In genomic region chr2:190088917-190089316, GRCh38 we compare ENCODE assay signal across 8 cellular contexts. TPM values are rescaled to one million over a fixed set of nuclear protein-coding genes. Genes with fewer than 3 reads are reported as not detected.
A peak's percentile ranks its signal among the peaks of the same experiment; 100 is the strongest.
DNase-seq lines count a peak whose midpoint lies in the region; FAIRE-seq and TF ChIP-seq lines count a peak whose summit lies in the region.

No MANE protein-coding gene starts in this region.

- H3K9ac ChIP-seq in Loucy (ENCODE audit: low read depth, low read length, poor library complexity, severe bottlenecking) (no peak overlapping the region), keratinocyte (ENCODE audit: control insufficient read depth, extremely low read depth, insufficient read depth, low read length) (no peak overlapping the region)

- H3K27me3 ChIP-seq in Loucy (ENCODE audit: insufficient read depth, low read length, poor library complexity, severe bottlenecking) = no peaks in the 10 kb centered on the region
- H3K27me3 ChIP-seq in SJCRH30 = no peaks in the 10 kb centered on the region
- no peaks in the 10 kb centered on the region for H3K27me3 ChIP-seq in keratinocyte (ENCODE audit: control insufficient read depth, extremely low read depth, insufficient read depth, low read length)

- H3K9me3 ChIP-seq in Loucy (ENCODE audit: insufficient read depth, low read depth, low read length) (no peaks in the 10 kb centered on the region), SJCRH30 (replicated peaks) (no peaks in the 10 kb centered on the region), keratinocyte (ENCODE audit: control insufficient read depth, low read depth, low read length) (no peaks in the 10 kb centered on the region)

- no peaks in the 10 kb centered on the region for H3K79me2 ChIP-seq in Loucy (ENCODE audit: insufficient read depth, low read length)
- H3K79me2 ChIP-seq in keratinocyte (ENCODE audit: control insufficient read depth, insufficient read depth, low read length) = no peaks in the 10 kb centered on the region

- H3K4me1 ChIP-seq in Loucy (ENCODE audit: insufficient read depth, low read length, poor library complexity, severe bottlenecking) (no peaks in the 10 kb centered on the region), SJCRH30 (peaks cover 5% of the 10 kb centered on the region; the same call in 1 of the 2 replicates), keratinocyte (ENCODE audit: control insufficient read depth, extremely low read depth, insufficient read depth, low read length) (no peaks in the 10 kb centered on the region)

- no peaks in the 10 kb centered on the region for H3K9me1 ChIP-seq in keratinocyte (ENCODE audit: control insufficient read depth, extremely low read depth, insufficient read depth, low read length)

- H3K4me3 ChIP-seq in Loucy (ENCODE audit: low read length, poor library complexity, severe bottlenecking) (no peak overlapping the region), SJCRH30 (no peak overlapping the region), keratinocyte (ENCODE audit: control insufficient read depth in 2 of 3, extremely low read depth in 1 of 3, insufficient read depth in 2 of 3, low read depth in 1 of 3, low read length in 3 of 3) (no peak overlapping the region)

- peak; percentile 70 for FAIRE-seq in keratinocyte (lab: Jason Lieb, UNC)

- H3K4me2 ChIP-seq in Loucy (ENCODE audit: low read depth, low read length, poor library complexity, severe bottlenecking) = no peak overlapping the region
- no peak overlapping the region for H3K4me2 ChIP-seq in keratinocyte (ENCODE audit: control insufficient read depth, extremely low read depth, insufficient read depth, low read depth, low read length)

- H3F3A ChIP-seq in Loucy (ENCODE audit: low read depth) = no peaks in the 10 kb centered on the region

- TF ChIP-seq CTCF in GM20000 (IDR thresholded peaks at IDR 0.05; ENCODE audit: extremely low read depth, missing control alignments) (no peak), Loucy (conservative IDR thresholded peaks at IDR 0.05; ENCODE audit: low read length) (peak; percentile 86), keratinocyte (optimal IDR thresholded peaks at IDR 0.05 in 1 of 3, IDR thresholded peaks at IDR 0.05 in 1 of 3, conservative IDR thresholded peaks at IDR 0.05 in 1 of 3; ENCODE audit: extremely low read depth in 1 of 3, insufficient read depth in 2 of 3, low read length in 3 of 3) (peak; percentile 37 to 69 (median 67))

- H2AFZ ChIP-seq in Loucy (ENCODE audit: low read length) (no peak overlapping the region), keratinocyte (ENCODE audit: control insufficient read depth, low read length) (no peak overlapping the region)

- no peaks in the 10 kb centered on the region for H3K9me2 ChIP-seq in Loucy (replicated peaks; ENCODE audit: low read depth, low read length)

- dilution Hi-C loops in keratinocyte (cut with MboI; ENCODE audit: extremely low pct_ligation_motif_present, low sequenced_read_pairs) = no loop called here

- H3K36me3 ChIP-seq in Loucy (ENCODE audit: insufficient read depth, low read length) (no peaks in the 10 kb centered on the region), SJCRH30 (no peaks in the 10 kb centered on the region), keratinocyte (ENCODE audit: control insufficient read depth in 2 of 2, extremely low read depth in 1 of 2, insufficient read depth in 2 of 2, low read length in 2 of 2) (no peaks in the 10 kb centered on the region)

- peak; percentile 83 for DNase-seq in DMS 273 (lab: John Stamatoyannopoulos, UW; ENCODE audit: unreplicated experiment)
- DNase-seq in GM20000 (ENCODE audit: low spot score) = peak; percentile 51
- peak; percentile 75 to 98 for DNase-seq in SJCRH30
- DNase-seq in brain pericyte (ENCODE audit: low read depth, low spot score) = peak; percentile 36
- DNase-seq in keratinocyte (ENCODE audit: low read depth, low spot score) = no peak
- DNase-seq in stimulated activated CD4-positive, alpha-beta T cell treated with anti-CD3 and anti-CD28 coated beads, Interleukin-4, amount 100 ng/mL, for 4 hours = peak; percentile 10 to 12
- no peak for DNase-seq in UCSD-AML1 (lab: John Stamatoyannopoulos, UW; ENCODE audit: unreplicated experiment)

- no peaks in the 10 kb centered on the region for H4K20me1 ChIP-seq in Loucy (ENCODE audit: insufficient read depth, low read length, poor library complexity, severe bottlenecking)
- H4K20me1 ChIP-seq in keratinocyte (ENCODE audit: control insufficient read depth, extremely low read depth, insufficient read depth, low read length) = no peaks in the 10 kb centered on the region

- no peak overlapping the region for H3K27ac ChIP-seq in SJCRH30
- no peak overlapping the region for H3K27ac ChIP-seq in keratinocyte (ENCODE audit: control insufficient read depth, insufficient read depth, low read length)

RNA-seq across cellular contexts. Expression of gene MSTN, which starts 26.4 kb away (rescaled TPM):
- 93.4 and 102 TPM in 2 replicates for total RNA-seq in SJCRH30 (2014; rRNA removed; shearing (Covaris generic))
- 0.01 to 0.10 TPM in 2 of 3 replicates, not detected in the other for polyA plus RNA-seq in keratinocyte
- 0.34 TPM for polyA plus RNA-seq in keratinocyte (2011; ENCODE audit: low read depth)
- 0.02 TPM in 1 of 2 replicates, not detected in the other for polyA plus RNA-seq in keratinocyte (2011; cell fraction: cytosol; rRNA removed)
- polyA plus RNA-seq in keratinocyte (2011; cell fraction: nucleus; rRNA removed) = 0.33 TPM in 2 replicates
- 0.20 TPM in 1 of 2 replicates, not detected in the other for polyA plus RNA-seq in keratinocyte (2012; ENCODE audit: low replicate concordance)
- 0.06 TPM in 1 of 3 replicates, not detected in the others for polyA minus RNA-seq in keratinocyte
- polyA minus RNA-seq in keratinocyte (2011; cell fraction: cytosol; rRNA and poly(A)+ RNA removed) = not detected
- polyA minus RNA-seq in keratinocyte (2011; cell fraction: nucleus; rRNA and poly(A)+ RNA removed) = 0.23 TPM in 1 of 2 replicates, not detected in the other

Comparison
In these comparisons a context has a peak if more than half of its experiments do, and no peak if none do; other contexts are left out.
1. DNase-seq: peak in DMS 273 (single experiment), GM20000 (single experiment), SJCRH30 (2 of 2), brain pericyte (single experiment) and stimulated activated CD4-positive, alpha-beta T cell treated with anti-CD3 and anti-CD28 coated beads, Interleukin-4, amount 100 ng/mL, for 4 hours (2 of 2); none in keratinocyte (single experiment) and UCSD-AML1 (single experiment).